ENCODE assay signal across 9 cellular contexts in genomic region chr17:43212641-43213490, GRCh38. TPM values are rescaled to one million over a fixed set of nuclear protein-coding genes. Genes with fewer than 3 reads are reported as not detected.
DNase-seq lines count a peak whose midpoint lies in the region; ATAC-seq, FAIRE-seq and TF ChIP-seq lines count a peak whose summit lies in the region.
"Had no signal": no experiment of that assay in that cellular context is flagged by ENCODE, and none has a peak within 500 bp of the region (broad histone marks: within the 10 kb centered on the region; RNA-seq: fewer than 3 reads in every experiment).

No MANE protein-coding gene starts in this region.

- H3K4me3 ChIP-seq in NT2/D1 (ENCODE audit: insufficient read length, low read depth): peak overlapping the region; percentile 43
- H3K4me3 ChIP-seq in pancreas: peak overlapping the region in 2 of 4 donors; percentile 50 to 70

- no peaks in the 10 kb centered on the region for H3K27me3 ChIP-seq in NT2/D1 (ENCODE audit: insufficient read depth, insufficient read length)
- no peaks in the 10 kb centered on the region for H3K27me3 ChIP-seq in pancreas

- H3K9ac ChIP-seq in NT2/D1 (ENCODE audit: insufficient read length, low read depth): peak overlapping the region; percentile 65

- peak overlapping the region; percentile 69 to 93 (median 77) for H3K27ac ChIP-seq in pancreas

- intact Hi-C loops in pancreas (cut with DNase I): loop anchor here in 1 of 3 donors (10.0 kb wide), 1 partner anchor 208 kb away; the partner anchor contains the start of gene IFI35

- peak overlapping the region; percentile 92 for H3K27ac Mint-ChIP-seq in endothelial cell (ENCODE audit: unreplicated experiment)

- 26 to 34% methylated on average over 7 of the region's 7 CpGs for WGBS in pancreas, 2 donors

- no peak for TF ChIP-seq CTCF in endothelial cell (IDR thresholded peaks at IDR 0.05; ENCODE audit: unreplicated experiment)
- TF ChIP-seq CTCF in pancreas (IDR thresholded peaks at IDR 0.05): no peak

- peak overlapping the region; percentile 96 for H3K4me3 Mint-ChIP-seq in endothelial cell (ENCODE audit: unreplicated experiment)

- H3K9me3 Mint-ChIP-seq in endothelial cell (ENCODE audit: unreplicated experiment): no peaks in the 10 kb centered on the region

- H3K27me3 Mint-ChIP-seq in endothelial cell (ENCODE audit: unreplicated experiment): peaks cover 16% of the 10 kb centered on the region

- peaks cover 25% of the 10 kb centered on the region for H3K36me3 Mint-ChIP-seq in endothelial cell (ENCODE audit: low read depth, unreplicated experiment)

- H3K4me1 ChIP-seq in NT2/D1 (ENCODE audit: insufficient read depth, insufficient read length) (no peaks in the 10 kb centered on the region), pancreas (peaks cover 8 to 31% (median 21%) of the 10 kb centered on the region in 3 donors)

- peaks cover 49% of the 10 kb centered on the region for H3K36me3 ChIP-seq in NT2/D1 (ENCODE audit: insufficient read depth, insufficient read length, low read length)
- peaks cover 0 to 7% (median 3%) of the 10 kb centered on the region in 3 donors for H3K36me3 ChIP-seq in pancreas

- DNase-seq in GF-D8 (lab: John Stamatoyannopoulos, UW): peak; percentile 23
- DNase-seq in NT2/D1 (ENCODE audit: low read depth, low spot score): no peak
- no peak for DNase-seq in endothelial cell (ENCODE audit: low spot score)
- peak in 4 of 6 donors; percentile 45 to 76 (median 57) for DNase-seq in pancreas
- DNase-seq in middle frontal gyrus (ENCODE audit: extremely low spot score, low spot score): no peak
- no peak for DNase-seq in inferior parietal cortex (ENCODE audit: extremely low spot score)
- no peak for DNase-seq in SHP77 treated with DMSO at 0.1 percent for 48 hours (lab: John Stamatoyannopoulos, UW)
- DNase-seq in stimulated activated naive CD4-positive, alpha-beta T cell treated with Interleukin-2 at 50 U/mL for 16 hours (lab: John Stamatoyannopoulos, UW): no peak

- no peak for FAIRE-seq in pancreas (lab: Jason Lieb, UNC)

- H3K9me3 ChIP-seq in NT2/D1 (ENCODE audit: insufficient read depth, low read length): no peaks in the 10 kb centered on the region
- H3K9me3 ChIP-seq in pancreas: no peaks in the 10 kb centered on the region

- peaks cover 47% of the 10 kb centered on the region for H3K4me1 Mint-ChIP-seq in endothelial cell (ENCODE audit: unreplicated experiment)

- peak; percentile 28 to 60 (median 36) for ATAC-seq in pancreas

RNA-seq across cellular contexts. Expression of gene TMEM106A, which starts 1.2 kb away (rescaled TPM):
- 14.4 TPM for total RNA-seq in endothelial cell (ENCODE audit: unreplicated experiment)
- 1 to 10 TPM; 2.6 to 7.9 (median 4.4) TPM for total RNA-seq in pancreas
- 1 to 10 TPM; 1.4 to 6.8 TPM for polyA plus RNA-seq in pancreas

RNA-seq across cellular contexts. Expression of gene CCDC200, which starts 15.6 kb away (rescaled TPM):
- total RNA-seq in endothelial cell (ENCODE audit: unreplicated experiment) (not detected), pancreas (under 1 TPM in 1 of 6 donors, not detected in 5; 0.51 TPM)
- under 1 TPM; 0.26 to 0.80 TPM for polyA plus RNA-seq in pancreas
- total RNA-seq: LHCN-M2 had no signal

RNA-seq across cellular contexts. Expression of gene RNU2-1, which starts 20.9 kb away (rescaled TPM):
- 10,056 TPM for total RNA-seq in endothelial cell (ENCODE audit: unreplicated experiment)
- 1,000 to 10,000 TPM in 5 of 6 donors, 100 to 1,000 TPM in 1; 653 to 5,015 (median 2,487) TPM for total RNA-seq in pancreas
- not detected for polyA plus RNA-seq in pancreas
- total RNA-seq: LHCN-M2 had no signal

RNA-seq across cellular contexts. Expression of gene NBR1, which starts 41.9 kb away (rescaled TPM):
- total RNA-seq in endothelial cell (ENCODE audit: unreplicated experiment) (74.9 TPM), pancreas (10 to 100 TPM; 26.0 to 54.0 (median 33.7) TPM)
- polyA plus RNA-seq in pancreas: 10 to 100 TPM; 15.5 to 27.4 TPM

Comparison
In these comparisons a context has a peak if more than half of its experiments do, and no peak if none do; other contexts are left out.
1. DNase-seq: peak in GF-D8 (single experiment) and pancreas (4 of 6); none in NT2/D1 (single experiment), endothelial cell (single experiment), middle frontal gyrus (single experiment), inferior parietal cortex (single experiment), SHP77 treated with DMSO at 0.1 percent for 48 hours (single experiment) and stimulated activated naive CD4-positive, alpha-beta T cell treated with Interleukin-2 at 50 U/mL for 16 hours (single experiment).